In the genomic region with DNA sequence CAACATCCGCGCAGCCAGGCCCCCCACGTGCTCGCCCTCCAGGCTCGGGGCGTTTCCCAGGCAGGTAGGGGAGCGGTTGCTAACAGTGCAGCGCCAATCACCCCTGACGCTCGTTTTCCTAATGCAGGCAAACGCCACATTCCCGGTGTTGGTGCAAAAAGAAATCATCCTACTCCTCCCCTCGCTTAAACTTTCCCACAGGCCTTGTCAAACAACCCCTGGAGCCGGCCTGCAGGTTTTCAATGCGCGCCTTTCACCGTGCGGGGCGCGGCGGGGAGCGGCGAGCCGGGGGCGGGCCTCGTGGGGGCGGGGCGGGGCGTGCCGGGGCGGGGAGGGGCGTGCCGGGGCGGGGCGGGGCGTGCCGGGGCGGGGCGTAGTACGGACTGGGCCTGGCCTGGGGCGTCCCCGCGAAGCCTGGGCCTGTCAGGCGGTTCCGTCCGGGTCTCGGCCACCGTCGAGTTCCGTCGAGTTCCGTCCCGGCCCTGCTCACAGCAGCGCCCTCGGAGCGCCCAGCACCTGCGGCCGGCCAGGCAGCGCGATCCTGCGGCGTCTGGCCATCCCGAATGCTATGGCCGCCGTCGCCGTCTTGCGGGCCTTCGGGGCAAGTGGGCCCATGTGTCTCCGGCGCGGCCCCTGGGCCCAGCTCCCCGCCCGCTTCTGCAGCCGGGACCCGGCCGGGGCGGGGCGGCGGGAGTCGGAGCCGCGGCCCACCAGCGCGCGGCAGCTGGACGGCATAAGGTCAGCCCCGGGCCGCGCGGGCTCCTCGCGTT, we compare ENCODE assay signal across 8 cellular contexts. TPM values are rescaled to one million over a fixed set of nuclear protein-coding genes. Genes with fewer than 3 reads are reported as not detected.
A peak's percentile ranks its signal among the peaks of the same experiment; 100 is the strongest.
DNase-seq lines count a peak whose midpoint lies in the region; ATAC-seq, FAIRE-seq and TF ChIP-seq lines count a peak whose summit lies in the region.

A gene with protein sequence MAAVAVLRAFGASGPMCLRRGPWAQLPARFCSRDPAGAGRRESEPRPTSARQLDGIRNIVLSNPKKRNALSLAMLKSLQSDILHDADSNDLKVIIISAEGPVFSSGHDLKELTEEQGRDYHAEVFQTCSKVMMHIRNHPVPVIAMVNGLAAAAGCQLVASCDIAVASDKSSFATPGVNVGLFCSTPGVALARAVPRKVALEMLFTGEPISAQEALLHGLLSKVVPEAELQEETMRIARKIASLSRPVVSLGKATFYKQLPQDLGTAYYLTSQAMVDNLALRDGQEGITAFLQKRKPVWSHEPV (plus strand): TSS at position 374 of the 770 bp plus-strand sequence. CDS start 195 bp downstream, at position 569.

- TF ChIP-seq RAD21 in Ishikawa (IDR thresholded peaks at IDR 0.05; ENCODE audit: low read depth), result no peak

- no peak for TF ChIP-seq EP300 in Ishikawa (IDR thresholded peaks at IDR 0.05; ENCODE audit: borderline replicate concordance)

- TF ChIP-seq CTCF in D721Med (IDR thresholded peaks at IDR 0.05; ENCODE audit: insufficient read depth, missing control alignments), result no peak

- peak; percentile 72 for ATAC-seq in GM21381 (IDR thresholded peaks at IDR 0.05; ENCODE audit: unreplicated experiment)

- no peak for TF ChIP-seq POLR2A in erythroblast (IDR thresholded peaks at IDR 0.05; ENCODE audit: low read length)

- FAIRE-seq in D721Med (lab: Jason Lieb, UNC), result no peak

- DNase-seq in D721Med (ENCODE audit: insufficient read length, low spot score) (peak; percentile 73), activated T-cell treated with anti-CD3 and anti-CD28 coated beads for 4 hours (peak; percentile 34), erythroblast (lab: John Stamatoyannopoulos, UW) (peak; percentile 52 to 60), myocyte (ENCODE audit: low read depth) (peak; percentile 22), putamen (ENCODE audit: low spot score) (no peak)
- peak; percentile 22 for DNase-seq in stimulated activated naive CD4-positive, alpha-beta T cell treated with Interleukin-2 at 50 U/mL for 16 hours (lab: John Stamatoyannopoulos, UW)

TF ChIP-seq in Ishikawa, 13 proteins besides CTCF, POLR2A, EP300 and RAD21:
- TF ChIP-seq, protein P1, sequence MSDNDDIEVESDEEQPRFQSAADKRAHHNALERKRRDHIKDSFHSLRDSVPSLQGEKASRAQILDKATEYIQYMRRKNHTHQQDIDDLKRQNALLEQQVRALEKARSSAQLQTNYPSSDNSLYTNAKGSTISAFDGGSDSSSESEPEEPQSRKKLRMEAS (IDR thresholded peaks at IDR 0.05), result 0 out of 2 replicates have a peak, but pooled peaks have one; percentile 36
- TF ChIP-seq FOXM1 (IDR thresholded peaks at IDR 0.05; ENCODE audit: borderline replicate concordance, low read depth), result no peak

RNA-seq across cellular contexts. Expression of the gene that starts here (rescaled TPM):
- 1.3 and 2.4 TPM in 2 replicates for total RNA-seq in myocyte
- polyA plus RNA-seq in myocyte (2012), result 0.74 TPM
